1 cellular context compared by ENCODE assay signal in genomic region chr11:8682219-8683114, GRCh38.
TF ChIP-seq lines count a peak whose summit lies in the region.

RPL27A (plus strand) TSS chr11:8682792; CDS start chr11:8682814, 22 bp downstream.
TRIM66 (minus strand) TSS chr11:8682665; CDS start chr11:8672274, 10,391 bp downstream.

TF ChIP-seq in HepG2, 621 proteins besides CTCF, POLR2A, EP300 and RAD21 (continued from another document and continues in another):
- TF ChIP-seq, protein P1, sequence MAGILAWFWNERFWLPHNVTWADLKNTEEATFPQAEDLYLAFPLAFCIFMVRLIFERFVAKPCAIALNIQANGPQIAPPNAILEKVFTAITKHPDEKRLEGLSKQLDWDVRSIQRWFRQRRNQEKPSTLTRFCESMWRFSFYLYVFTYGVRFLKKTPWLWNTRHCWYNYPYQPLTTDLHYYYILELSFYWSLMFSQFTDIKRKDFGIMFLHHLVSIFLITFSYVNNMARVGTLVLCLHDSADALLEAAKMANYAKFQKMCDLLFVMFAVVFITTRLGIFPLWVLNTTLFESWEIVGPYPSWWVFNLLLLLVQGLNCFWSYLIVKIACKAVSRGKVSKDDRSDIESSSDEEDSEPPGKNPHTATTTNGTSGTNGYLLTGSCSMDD (CRISPR knock-in tag; IDR thresholded peaks at IDR 0.05) = no peak
- TF ChIP-seq EEA1 (CRISPR knock-in tag; IDR thresholded peaks at IDR 0.05; ENCODE audit: borderline replicate concordance) (peak; percentile 64), ZNF337 (CRISPR knock-in tag; IDR thresholded peaks at IDR 0.05; ENCODE audit: borderline replicate concordance, low read depth) (peak; percentile 63; the same call in 1 of the 2 replicates), ZNF121 (CRISPR knock-in tag; IDR thresholded peaks at IDR 0.05) (peak; percentile 5; the same call in 1 of the 2 replicates), FUBP1 (CRISPR knock-in tag; IDR thresholded peaks at IDR 0.05; ENCODE audit: borderline replicate concordance) (no peak), FOXJ3 (CRISPR knock-in tag; IDR thresholded peaks at IDR 0.05; ENCODE audit: borderline replicate concordance) (peak; percentile 60; the same call in 1 of the 2 replicates), HDAC6 (IDR thresholded peaks at IDR 0.05; ENCODE audit: low read depth, low read length) (no peak), ZNF441 (CRISPR knock-in tag; IDR thresholded peaks at IDR 0.05; ENCODE audit: borderline replicate concordance) (peak; percentile 27; the same call in 1 of the 2 replicates), ZNF530 (CRISPR knock-in tag; IDR thresholded peaks at IDR 0.05; ENCODE audit: low read depth) (no peak), ELF3 (CRISPR knock-in tag; IDR thresholded peaks at IDR 0.05) (peak; percentile 93), ZNF569 (CRISPR knock-in tag; IDR thresholded peaks at IDR 0.05; ENCODE audit: borderline replicate concordance) (no peak), NFE2 (CRISPR knock-in tag; IDR thresholded peaks at IDR 0.05) (no peak), NFYB (CRISPR knock-in tag; IDR thresholded peaks at IDR 0.05) (no peak; the same call in 1 of the 2 replicates), KLF11 (CRISPR knock-in tag; IDR thresholded peaks at IDR 0.05) (peak; percentile 73), ZNF207 (IDR thresholded peaks at IDR 0.05; ENCODE audit: borderline replicate concordance) (no peak), ZNF556 (CRISPR knock-in tag; IDR thresholded peaks at IDR 0.05; ENCODE audit: borderline replicate concordance) (0 out of 2 replicates have a peak, but pooled peaks have one; percentile 9), ATM (IDR thresholded peaks at IDR 0.05; ENCODE audit: borderline replicate concordance) (no peak), ZNF746 (CRISPR knock-in tag; IDR thresholded peaks at IDR 0.05) (no peak; the same call in 1 of the 2 replicates), MTF1 (CRISPR knock-in tag; IDR thresholded peaks at IDR 0.05) (no peak), CCDC6 (CRISPR knock-in tag; IDR thresholded peaks at IDR 0.05) (peak; percentile 45; the same call in 1 of the 2 replicates), ZKSCAN5 (CRISPR knock-in tag; IDR thresholded peaks at IDR 0.05) (0 out of 2 replicates have a peak, but pooled peaks have one; percentile 66), SP1 (IDR thresholded peaks at IDR 0.05) (peak; percentile 76; the same call in 1 of the 2 replicates), SP1 (CRISPR knock-in tag; IDR thresholded peaks at IDR 0.05) (peak; percentile 86), U2AF2 (IDR thresholded peaks at IDR 0.05; ENCODE audit: low read depth, low read length) (no peak), ATF4 (CRISPR knock-in tag; IDR thresholded peaks at IDR 0.05) (0 out of 4 replicates have a peak, but pooled peaks of 1 of the 2 experiments have one; percentile 28), EED (CRISPR knock-in tag; IDR thresholded peaks at IDR 0.05) (peak; percentile 93), CBX2 (IDR thresholded peaks at IDR 0.05; ENCODE audit: low read depth, low read length) (no peak), CBX2 (CRISPR knock-in tag; IDR thresholded peaks at IDR 0.05; ENCODE audit: low read depth) (no peak), KDM1A (CRISPR knock-in tag; IDR thresholded peaks at IDR 0.05) (no peak), STAT6 (CRISPR knock-in tag; IDR thresholded peaks at IDR 0.05; ENCODE audit: borderline replicate concordance) (no peak), GLI4 (CRISPR knock-in tag; IDR thresholded peaks at IDR 0.05; ENCODE audit: borderline replicate concordance) (peak; percentile 97; the same call in 1 of the 2 replicates), MED1 (CRISPR knock-in tag; IDR thresholded peaks at IDR 0.05) (peak; percentile 62; the same call in 1 of the 2 replicates), PRMT3 (CRISPR knock-in tag; IDR thresholded peaks at IDR 0.05; ENCODE audit: borderline replicate concordance, low read depth) (no peak), ZNF747 (CRISPR knock-in tag; IDR thresholded peaks at IDR 0.05; ENCODE audit: borderline replicate concordance) (peak; percentile 96), FOXA3 (CRISPR knock-in tag; IDR thresholded peaks at IDR 0.05) (no peak; the same call in none of the 2 replicates), ZNF83 (CRISPR knock-in tag; IDR thresholded peaks at IDR 0.05; ENCODE audit: borderline replicate concordance) (no peak), ZFX (CRISPR knock-in tag; IDR thresholded peaks at IDR 0.05; ENCODE audit: low read depth) (peak; percentile 98), ZFP41 (CRISPR knock-in tag; IDR thresholded peaks at IDR 0.05; ENCODE audit: borderline replicate concordance) (0 out of 2 replicates have a peak, but pooled peaks have one; percentile 83), ZNF33A (CRISPR knock-in tag; IDR thresholded peaks at IDR 0.05; ENCODE audit: borderline replicate concordance) (no peak), MAF1 (CRISPR knock-in tag; IDR thresholded peaks at IDR 0.05; ENCODE audit: borderline replicate concordance) (peak; percentile 30; the same call in 1 of the 2 replicates)
- TF ChIP-seq, protein P2, sequence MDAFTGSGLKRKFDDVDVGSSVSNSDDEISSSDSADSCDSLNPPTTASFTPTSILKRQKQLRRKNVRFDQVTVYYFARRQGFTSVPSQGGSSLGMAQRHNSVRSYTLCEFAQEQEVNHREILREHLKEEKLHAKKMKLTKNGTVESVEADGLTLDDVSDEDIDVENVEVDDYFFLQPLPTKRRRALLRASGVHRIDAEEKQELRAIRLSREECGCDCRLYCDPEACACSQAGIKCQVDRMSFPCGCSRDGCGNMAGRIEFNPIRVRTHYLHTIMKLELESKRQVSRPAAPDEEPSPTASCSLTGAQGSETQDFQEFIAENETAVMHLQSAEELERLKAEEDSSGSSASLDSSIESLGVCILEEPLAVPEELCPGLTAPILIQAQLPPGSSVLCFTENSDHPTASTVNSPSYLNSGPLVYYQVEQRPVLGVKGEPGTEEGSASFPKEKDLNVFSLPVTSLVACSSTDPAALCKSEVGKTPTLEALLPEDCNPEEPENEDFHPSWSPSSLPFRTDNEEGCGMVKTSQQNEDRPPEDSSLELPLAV (CRISPR knock-in tag; conservative IDR thresholded peaks at IDR 0.05; ENCODE audit: low read depth) = no peak
- TF ChIP-seq, protein P3, sequence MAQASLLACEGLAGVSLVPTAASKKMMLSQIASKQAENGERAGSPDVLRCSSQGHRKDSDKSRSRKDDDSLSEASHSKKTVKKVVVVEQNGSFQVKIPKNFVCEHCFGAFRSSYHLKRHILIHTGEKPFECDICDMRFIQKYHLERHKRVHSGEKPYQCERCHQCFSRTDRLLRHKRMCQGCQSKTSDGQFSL (CRISPR knock-in tag; IDR thresholded peaks at IDR 0.05) = no peak
- TF ChIP-seq, protein P4, sequence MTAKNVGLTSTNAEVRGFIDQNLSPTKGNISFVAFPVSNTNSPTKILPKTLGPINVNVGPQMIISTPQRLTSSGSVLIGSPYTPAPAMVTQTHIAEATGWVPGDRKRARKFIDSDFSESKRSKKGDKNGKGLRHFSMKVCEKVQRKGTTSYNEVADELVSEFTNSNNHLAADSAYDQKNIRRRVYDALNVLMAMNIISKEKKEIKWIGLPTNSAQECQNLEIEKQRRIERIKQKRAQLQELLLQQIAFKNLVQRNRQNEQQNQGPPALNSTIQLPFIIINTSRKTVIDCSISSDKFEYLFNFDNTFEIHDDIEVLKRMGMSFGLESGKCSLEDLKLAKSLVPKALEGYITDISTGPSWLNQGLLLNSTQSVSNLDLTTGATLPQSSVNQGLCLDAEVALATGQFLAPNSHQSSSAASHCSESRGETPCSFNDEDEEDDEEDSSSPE (CRISPR knock-in tag; IDR thresholded peaks at IDR 0.05) = no peak
- TF ChIP-seq, protein P5, sequence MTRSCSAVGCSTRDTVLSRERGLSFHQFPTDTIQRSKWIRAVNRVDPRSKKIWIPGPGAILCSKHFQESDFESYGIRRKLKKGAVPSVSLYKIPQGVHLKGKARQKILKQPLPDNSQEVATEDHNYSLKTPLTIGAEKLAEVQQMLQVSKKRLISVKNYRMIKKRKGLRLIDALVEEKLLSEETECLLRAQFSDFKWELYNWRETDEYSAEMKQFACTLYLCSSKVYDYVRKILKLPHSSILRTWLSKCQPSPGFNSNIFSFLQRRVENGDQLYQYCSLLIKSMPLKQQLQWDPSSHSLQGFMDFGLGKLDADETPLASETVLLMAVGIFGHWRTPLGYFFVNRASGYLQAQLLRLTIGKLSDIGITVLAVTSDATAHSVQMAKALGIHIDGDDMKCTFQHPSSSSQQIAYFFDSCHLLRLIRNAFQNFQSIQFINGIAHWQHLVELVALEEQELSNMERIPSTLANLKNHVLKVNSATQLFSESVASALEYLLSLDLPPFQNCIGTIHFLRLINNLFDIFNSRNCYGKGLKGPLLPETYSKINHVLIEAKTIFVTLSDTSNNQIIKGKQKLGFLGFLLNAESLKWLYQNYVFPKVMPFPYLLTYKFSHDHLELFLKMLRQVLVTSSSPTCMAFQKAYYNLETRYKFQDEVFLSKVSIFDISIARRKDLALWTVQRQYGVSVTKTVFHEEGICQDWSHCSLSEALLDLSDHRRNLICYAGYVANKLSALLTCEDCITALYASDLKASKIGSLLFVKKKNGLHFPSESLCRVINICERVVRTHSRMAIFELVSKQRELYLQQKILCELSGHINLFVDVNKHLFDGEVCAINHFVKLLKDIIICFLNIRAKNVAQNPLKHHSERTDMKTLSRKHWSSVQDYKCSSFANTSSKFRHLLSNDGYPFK (CRISPR knock-in tag; IDR thresholded peaks at IDR 0.05; ENCODE audit: borderline replicate concordance) = peak; percentile 78; the same call in 1 of the 2 replicates
- TF ChIP-seq, protein P6, sequence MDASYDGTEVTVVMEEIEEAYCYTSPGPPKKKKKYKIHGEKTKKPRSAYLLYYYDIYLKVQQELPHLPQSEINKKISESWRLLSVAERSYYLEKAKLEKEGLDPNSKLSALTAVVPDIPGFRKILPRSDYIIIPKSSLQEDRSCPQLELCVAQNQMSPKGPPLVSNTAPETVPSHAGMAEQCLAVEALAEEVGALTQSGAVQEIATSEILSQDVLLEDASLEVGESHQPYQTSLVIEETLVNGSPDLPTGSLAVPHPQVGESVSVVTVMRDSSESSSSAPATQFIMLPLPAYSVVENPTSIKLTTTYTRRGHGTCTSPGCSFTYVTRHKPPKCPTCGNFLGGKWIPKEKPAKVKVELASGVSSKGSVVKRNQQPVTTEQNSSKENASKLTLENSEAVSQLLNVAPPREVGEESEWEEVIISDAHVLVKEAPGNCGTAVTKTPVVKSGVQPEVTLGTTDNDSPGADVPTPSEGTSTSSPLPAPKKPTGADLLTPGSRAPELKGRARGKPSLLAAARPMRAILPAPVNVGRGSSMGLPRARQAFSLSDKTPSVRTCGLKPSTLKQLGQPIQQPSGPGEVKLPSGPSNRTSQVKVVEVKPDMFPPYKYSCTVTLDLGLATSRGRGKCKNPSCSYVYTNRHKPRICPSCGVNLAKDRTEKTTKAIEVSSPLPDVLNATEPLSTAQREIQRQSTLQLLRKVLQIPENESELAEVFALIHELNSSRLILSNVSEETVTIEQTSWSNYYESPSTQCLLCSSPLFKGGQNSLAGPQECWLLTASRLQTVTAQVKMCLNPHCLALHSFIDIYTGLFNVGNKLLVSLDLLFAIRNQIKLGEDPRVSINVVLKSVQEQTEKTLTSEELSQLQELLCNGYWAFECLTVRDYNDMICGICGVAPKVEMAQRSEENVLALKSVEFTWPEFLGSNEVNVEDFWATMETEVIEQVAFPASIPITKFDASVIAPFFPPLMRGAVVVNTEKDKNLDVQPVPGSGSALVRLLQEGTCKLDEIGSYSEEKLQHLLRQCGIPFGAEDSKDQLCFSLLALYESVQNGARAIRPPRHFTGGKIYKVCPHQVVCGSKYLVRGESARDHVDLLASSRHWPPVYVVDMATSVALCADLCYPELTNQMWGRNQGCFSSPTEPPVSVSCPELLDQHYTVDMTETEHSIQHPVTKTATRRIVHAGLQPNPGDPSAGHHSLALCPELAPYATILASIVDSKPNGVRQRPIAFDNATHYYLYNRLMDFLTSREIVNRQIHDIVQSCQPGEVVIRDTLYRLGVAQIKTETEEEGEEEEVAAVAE (CRISPR knock-in tag; IDR thresholded peaks at IDR 0.05; ENCODE audit: borderline replicate concordance) = no peak; the same call in 1 of the 2 replicates
- TF ChIP-seq, protein P7, sequence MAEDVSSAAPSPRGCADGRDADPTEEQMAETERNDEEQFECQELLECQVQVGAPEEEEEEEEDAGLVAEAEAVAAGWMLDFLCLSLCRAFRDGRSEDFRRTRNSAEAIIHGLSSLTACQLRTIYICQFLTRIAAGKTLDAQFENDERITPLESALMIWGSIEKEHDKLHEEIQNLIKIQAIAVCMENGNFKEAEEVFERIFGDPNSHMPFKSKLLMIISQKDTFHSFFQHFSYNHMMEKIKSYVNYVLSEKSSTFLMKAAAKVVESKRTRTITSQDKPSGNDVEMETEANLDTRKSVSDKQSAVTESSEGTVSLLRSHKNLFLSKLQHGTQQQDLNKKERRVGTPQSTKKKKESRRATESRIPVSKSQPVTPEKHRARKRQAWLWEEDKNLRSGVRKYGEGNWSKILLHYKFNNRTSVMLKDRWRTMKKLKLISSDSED (CRISPR knock-in tag; IDR thresholded peaks at IDR 0.05) = no peak
